ENCODE assay signal across 23 cellular contexts in genomic region chr6:3041147-3041546, GRCh38.
"Had no signal": no experiment of that assay in that cellular context is flagged by ENCODE, and none has a peak within 500 bp of the region (broad histone marks: within the 10 kb centered on the region; RNA-seq: fewer than 3 reads in every experiment).

No MANE protein-coding gene starts in this region.

- H3K36me3 Mint-ChIP-seq: naive thymus-derived CD8-positive, alpha-beta T cell; type B pancreatic cell had no signal

- H3K4me2 ChIP-seq: hepatocyte had no signal

- H3K27ac ChIP-seq: hepatocyte, lower lobe of right lung, pancreas, psoas muscle, right lobe of liver, tibial nerve, vagina had no signal

- H3K4me1 Mint-ChIP-seq: naive thymus-derived CD8-positive, alpha-beta T cell; nephron had no signal

- ATAC-seq: left ventricle myocardium superior; lower lobe of right lung; naive thymus-derived CD8-positive, alpha-beta T cell; pancreas; right lobe of liver had no signal

- H3K79me2 ChIP-seq: hepatocyte had no signal

- H3K27me3 Mint-ChIP-seq: stimulated activated naive CD8-positive, alpha-beta T cell treated with anti-CD3 and anti-CD28 coated beads, Interleukin-15, Interleukin-2, amounts not matched to agents 100 ng/mL and 50 ng/mL, for 24 hours had no signal

- H3K27me3 ChIP-seq: heart right ventricle, hepatocyte, pancreas, right lobe of liver, tibial nerve, vagina had no signal

- H3K4me3 ChIP-seq: heart right ventricle, hepatocyte, lower lobe of right lung, pancreas, psoas muscle, right lobe of liver, tibial nerve, vagina had no signal

- H3K9me3 Mint-ChIP-seq: naive thymus-derived CD8-positive, alpha-beta T cell; neural crest cell; type B pancreatic cell had no signal

- H3K36me3 ChIP-seq: heart right ventricle, lower lobe of right lung, pancreas, right lobe of liver, tibial nerve, vagina had no signal

- H3K9me3 ChIP-seq: heart right ventricle, lower lobe of right lung, pancreas, psoas muscle, right lobe of liver, tibial nerve, vagina had no signal

- H3K4me1 ChIP-seq: pancreas, right lobe of liver, vagina had no signal

- H3K4me3 Mint-ChIP-seq: naive thymus-derived CD8-positive, alpha-beta T cell; nephron; neural crest cell; stimulated activated naive CD8-positive, alpha-beta T cell treated with anti-CD3 and anti-CD28 coated beads, Interleukin-15, Interleukin-2, amounts not matched to agents 100 ng/mL and 50 ng/mL, for 24 hours; type B pancreatic cell had no signal

- H3K27ac Mint-ChIP-seq: naive thymus-derived CD8-positive, alpha-beta T cell; stimulated activated naive CD8-positive, alpha-beta T cell treated with anti-CD3 and anti-CD28 coated beads, Interleukin-15, Interleukin-2, amounts not matched to agents 100 ng/mL and 50 ng/mL, for 24 hours; type B pancreatic cell had no signal

- H2AFZ ChIP-seq: hepatocyte had no signal

- DNase-seq: heart right ventricle; islet precursor cell; left ventricle myocardium superior; lower lobe of right lung; mammary epithelial cell; mesenchymal stem cell; naive thymus-derived CD8-positive, alpha-beta T cell; pancreas; psoas muscle; right lobe of liver; stimulated activated CD4-positive, alpha-beta T cell treated with anti-CD3 and anti-CD28 coated beads, Interleukin-12 subunit alpha, Interleukin-12 subunit beta, amount 100 ng/mL, for 4 hours; stimulated activated CD4-positive, alpha-beta T cell treated with anti-CD3 and anti-CD28 coated beads, Interleukin-15, amount 100 ng/mL, for 24 hours; stimulated activated CD4-positive, alpha-beta T cell treated with anti-CD3 and anti-CD28 coated beads, Interleukin-2, amount 100 ng/mL, for 24 hours; stimulated activated CD4-positive, alpha-beta T cell treated with anti-CD3 and anti-CD28 coated beads, Interleukin-4, amount 100 ng/mL, for 1 hour; stimulated activated naive CD4-positive, alpha-beta T cell; substantia nigra had no signal
